Comparison of ENCODE assay signal across 9 cellular contexts in the genomic region with DNA sequence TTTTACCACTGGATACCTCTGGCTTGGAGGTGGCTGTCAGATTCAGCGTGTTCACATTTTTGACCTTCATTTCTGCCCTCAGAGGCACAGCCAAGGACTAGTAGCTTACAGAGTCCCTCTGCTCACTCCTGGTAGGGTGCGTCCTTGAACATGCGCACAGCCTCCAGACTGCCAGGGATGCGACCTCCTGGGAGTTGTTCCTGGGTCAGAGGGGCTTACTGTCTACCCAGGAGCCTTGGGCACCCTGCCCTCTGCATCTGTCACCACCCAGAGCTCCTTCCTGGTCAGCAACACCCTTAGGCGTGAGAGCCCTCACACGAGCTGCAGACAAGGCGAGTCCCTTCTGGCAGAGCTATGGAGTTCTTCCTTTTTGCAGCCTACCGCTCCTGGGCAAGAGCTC. TPM values are rescaled to one million over a fixed set of nuclear protein-coding genes. Genes with fewer than 3 reads are reported as not detected.
DNase-seq lines count a peak whose midpoint lies in the region; ATAC-seq and TF ChIP-seq lines count a peak whose summit lies in the region.
"Had no signal": no experiment of that assay in that cellular context is flagged by ENCODE, and none has a peak within 500 bp of the region (broad histone marks: within the 10 kb centered on the region; RNA-seq: fewer than 3 reads in every experiment).

No MANE protein-coding gene starts in this region.

- H3K9me3 Mint-ChIP-seq in T-helper 1 cell treated with Interleukin-12 subunit alpha and Interleukin-12 subunit beta and Interleukin-4 antibody, amounts not matched to agents 30 μg/mL and 1 μg/mL, for 36 hours = no peaks in the 10 kb centered on the region
- H3K9me3 Mint-ChIP-seq in glutamatergic neuron (ENCODE audit: unreplicated experiment) = peaks cover 8% of the 10 kb centered on the region

- peak overlapping the region; percentile 37 for H3K27ac Mint-ChIP-seq in T-helper 1 cell treated with Interleukin-12 subunit alpha and Interleukin-12 subunit beta and Interleukin-4 antibody, amounts not matched to agents 30 μg/mL and 1 μg/mL, for 36 hours
- no peak overlapping the region for H3K27ac Mint-ChIP-seq in glutamatergic neuron (ENCODE audit: unreplicated experiment)

- peaks cover 30% of the 10 kb centered on the region for H3K36me3 Mint-ChIP-seq in T-helper 1 cell treated with Interleukin-12 subunit alpha and Interleukin-12 subunit beta and Interleukin-4 antibody, amounts not matched to agents 30 μg/mL and 1 μg/mL, for 36 hours (ENCODE audit: low read depth)
- H3K36me3 Mint-ChIP-seq in glutamatergic neuron (ENCODE audit: unreplicated experiment) = no peaks in the 10 kb centered on the region

- H3K9ac ChIP-seq in SK-N-MC (ENCODE audit: insufficient read length) = peak overlapping the region; percentile 96

- peak overlapping the region; percentile 98 for H3K4me3 ChIP-seq in SK-N-MC
- H3K4me3 ChIP-seq in sigmoid colon = no peak overlapping the region
- H3K4me3 ChIP-seq in transverse colon = no peak overlapping the region

- TF ChIP-seq EP300 in sigmoid colon (IDR thresholded peaks at IDR 0.05) (no peak), transverse colon (IDR thresholded peaks at IDR 0.05; ENCODE audit: low read depth) (no peak)

- peak overlapping the region; percentile 90 for H3K4me3 Mint-ChIP-seq in T-helper 1 cell treated with Interleukin-12 subunit alpha and Interleukin-12 subunit beta and Interleukin-4 antibody, amounts not matched to agents 30 μg/mL and 1 μg/mL, for 36 hours
- peak overlapping the region; percentile 83 for H3K4me3 Mint-ChIP-seq in glutamatergic neuron (ENCODE audit: unreplicated experiment)

- H3K9me3 ChIP-seq in SK-N-MC (ENCODE audit: low read depth, low read length) = no peaks in the 10 kb centered on the region
- H3K9me3 ChIP-seq in sigmoid colon = no peaks in the 10 kb centered on the region
- no peaks in the 10 kb centered on the region for H3K9me3 ChIP-seq in transverse colon

- peaks cover 52% of the 10 kb centered on the region for H3K36me3 ChIP-seq in SK-N-MC (ENCODE audit: insufficient read depth, low read length)
- H3K36me3 ChIP-seq in sigmoid colon = peaks cover 0 to 27% (median 5%) of the 10 kb centered on the region in 4 donors
- no peaks in the 10 kb centered on the region for H3K36me3 ChIP-seq in transverse colon

- WGBS in sigmoid colon, 2 donors = 72 to 87% methylated on average over 8 of the region's 8 CpGs
- 77% methylated on average over 8 of the region's 8 CpGs; no CpG with 5 or more reads in 1 of the 2 donors for WGBS in transverse colon (ENCODE audit: low coverage in 1 of 2), 2 donors

- H3K27ac ChIP-seq in SK-N-MC (no peak overlapping the region), sigmoid colon (no peak overlapping the region), transverse colon (no peak overlapping the region)

- TF ChIP-seq POLR2A in sigmoid colon (IDR thresholded peaks at IDR 0.05) (no peak), transverse colon (IDR thresholded peaks at IDR 0.05) (no peak)

- ATAC-seq in GM21786 (IDR thresholded peaks at IDR 0.05; ENCODE audit: unreplicated experiment) = no peak

- H3K27me3 Mint-ChIP-seq in T-helper 1 cell treated with Interleukin-12 subunit alpha and Interleukin-12 subunit beta and Interleukin-4 antibody, amounts not matched to agents 30 μg/mL and 1 μg/mL, for 36 hours (ENCODE audit: low read depth) = no peaks in the 10 kb centered on the region
- peaks cover 10% of the 10 kb centered on the region for H3K27me3 Mint-ChIP-seq in glutamatergic neuron (ENCODE audit: unreplicated experiment)

- intact Hi-C loops in sigmoid colon (cut with DNase I) (no loop called here), transverse colon (cut with DNase I; ENCODE audit: low total_unique reads) (no loop called here)

- peaks cover 31% of the 10 kb centered on the region for H3K4me1 Mint-ChIP-seq in T-helper 1 cell treated with Interleukin-12 subunit alpha and Interleukin-12 subunit beta and Interleukin-4 antibody, amounts not matched to agents 30 μg/mL and 1 μg/mL, for 36 hours (ENCODE audit: low read depth)
- peaks cover 15% of the 10 kb centered on the region for H3K4me1 Mint-ChIP-seq in glutamatergic neuron (ENCODE audit: low read depth, unreplicated experiment)

- no peak for TF ChIP-seq CTCF in glutamatergic neuron (IDR thresholded peaks at IDR 0.05; ENCODE audit: partially characterized antibody, unreplicated experiment)
- no peak for TF ChIP-seq CTCF in sigmoid colon (IDR thresholded peaks at IDR 0.05)
- TF ChIP-seq CTCF in transverse colon (IDR thresholded peaks at IDR 0.05) = no peak

- in situ Hi-C loops in transverse colon (cut with MboI; ENCODE audit: low pct_ligation_motif_present in 1 of 4, low pct_unique_long_range_greater_than_20kb in 1 of 4, low sequenced_read_pairs in 3 of 4) = loop anchor here in 2 of 4 donors (5.0 to 25.0 kb wide), 2 partner anchors 129 to 196 kb away; a partner anchor contains a TSS

- H3K4me1 ChIP-seq in sigmoid colon (peaks cover 0 to 34% (median 27%) of the 10 kb centered on the region in 4 donors), transverse colon (peaks cover 14 to 33% (median 22%) of the 10 kb centered on the region in 4 donors)

- DNase-seq in T-helper 1 cell (no peak), SK-N-MC (ENCODE audit: low read depth, low spot score) (no peak), glutamatergic neuron (no peak), sigmoid colon (peak; percentile 42), transverse colon (no peak), SKM-1 (lab: John Stamatoyannopoulos, UW; ENCODE audit: unreplicated experiment) (no peak)
- DNase-seq: 8988T had no signal

- H3K27me3 ChIP-seq in sigmoid colon (no peaks in the 10 kb centered on the region), transverse colon (no peaks in the 10 kb centered on the region)

RNA-seq across cellular contexts. Expression of a gene that starts 1.7 kb away (rescaled TPM):
- 30.7 TPM for total RNA-seq in glutamatergic neuron (ENCODE audit: unreplicated experiment)
- total RNA-seq in sigmoid colon = 10 to 100 TPM; 18.3 to 38.8 (median 22.0) TPM
- polyA plus RNA-seq in sigmoid colon = 10 to 100 TPM in 2 of 3 donors, 1 to 10 TPM in 1; 9.7 to 31.9 (median 15.0) TPM
- 10 to 100 TPM in 3 of 4 donors, 1 to 10 TPM in 1; 8.1 to 46.0 (median 16.6) TPM for total RNA-seq in transverse colon

RNA-seq across cellular contexts. Expression of a gene that starts 20.9 kb away (rescaled TPM):
- total RNA-seq in glutamatergic neuron (ENCODE audit: unreplicated experiment) = 0.91 TPM
- total RNA-seq in sigmoid colon = 10 to 100 TPM; 14.7 to 82.0 (median 48.5) TPM
- 100 to 1,000 TPM in 1 of 3 donors, 10 to 100 TPM in 2; 21.0 to 103 (median 60.5) TPM for polyA plus RNA-seq in sigmoid colon
- 10 to 100 TPM; 14.2 to 32.4 (median 24.9) TPM for total RNA-seq in transverse colon
